ENCODE assay signal across 12 cellular contexts in the genomic region with DNA sequence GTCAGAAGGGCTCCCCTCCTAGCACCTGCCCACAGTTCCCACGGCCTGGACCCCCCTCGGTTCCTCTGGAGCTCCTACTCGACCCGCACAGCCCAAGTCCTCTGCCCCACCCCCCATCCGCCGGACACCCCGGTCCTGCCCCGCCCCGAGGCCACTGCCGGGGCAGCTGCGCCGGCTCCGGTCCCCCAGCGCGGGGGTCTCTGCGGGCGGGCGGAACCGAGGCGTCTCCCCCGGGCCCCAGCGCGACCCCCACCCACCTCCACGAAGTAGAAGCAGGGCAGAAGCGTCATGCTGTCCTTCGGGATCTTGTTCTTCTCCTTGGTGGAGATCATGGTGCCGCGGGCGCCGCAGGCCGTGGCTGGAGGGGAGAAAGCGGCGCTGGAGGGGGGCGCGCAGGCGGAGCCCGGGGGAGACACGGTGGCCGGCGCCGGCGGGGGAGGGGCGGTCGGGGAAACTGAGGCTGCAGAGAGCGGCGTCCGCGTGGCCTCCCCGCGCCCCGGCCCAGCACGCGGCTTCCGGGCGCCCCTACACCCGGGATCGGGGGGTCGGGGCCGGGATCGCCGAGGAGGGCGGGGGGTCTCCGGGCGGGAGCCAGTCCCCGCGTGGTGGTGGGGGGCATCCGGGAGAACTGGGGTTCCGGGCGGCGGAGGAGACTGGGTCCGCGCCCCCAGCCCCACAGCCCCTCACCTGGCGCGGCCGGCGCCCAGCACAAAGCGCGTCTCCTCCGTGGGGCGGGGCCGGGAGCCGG. TPM values are rescaled to one million over a fixed set of nuclear protein-coding genes. Genes with fewer than 3 reads are reported as not detected.
DNase-seq lines count a peak whose midpoint lies in the region; ATAC-seq and TF ChIP-seq lines count a peak whose summit lies in the region.
"Had no signal": no experiment of that assay in that cellular context is flagged by ENCODE, and none has a peak within 500 bp of the region (broad histone marks: within the 10 kb centered on the region; RNA-seq: fewer than 3 reads in every experiment).

PLPPR3 (minus strand) TSS at position 728 of the 748 bp plus-strand sequence; CDS start at position 332, 396 bp downstream.

- H3K4me1 Mint-ChIP-seq in brain, result peaks cover 30% of the 10 kb centered on the region
- H3K4me1 Mint-ChIP-seq: activated CD4-positive, alpha-beta T cell treated with anti-CD3 and anti-CD28 coated beads, Interleukin-2, amount 10 ng/mL, durations not matched to agents 7 days and 5 days had no signal

- no peaks in the 10 kb centered on the region for H3K9me3 ChIP-seq in left lung
- H3K9me3 ChIP-seq in suprapubic skin, result no peaks in the 10 kb centered on the region

- H3K27me3 Mint-ChIP-seq in brain, result peaks cover 11% of the 10 kb centered on the region

- DNase-seq in NCI-H1417 (lab: John Stamatoyannopoulos, UW) (peak in 2 of 3 experiments; percentile 55 to 57), NCI-H1417 treated with DMSO at 0.1 percent for 48 hours (lab: John Stamatoyannopoulos, UW) (no peak), left lung (peak in 1 of 2 donors; percentile 74), suprapubic skin (ENCODE audit: low spot score in 2 of 2) (no peak)
- DNase-seq: activated CD4-positive, alpha-beta T cell treated with anti-CD3 and anti-CD28 coated beads, Interleukin-2, amount 10 ng/mL, durations not matched to agents 7 days and 5 days; kidney glomerular epithelial cell; NCI-H774; stimulated activated CD4-positive, alpha-beta T cell treated with anti-CD3 and anti-CD28 coated beads, Interleukin-1b, Interleukin-23, amount 100 ng/mL, for 48 hours had no signal

- TF ChIP-seq POLR2A in suprapubic skin (IDR thresholded peaks at IDR 0.05), result no peak

- TF ChIP-seq EP300 in suprapubic skin (IDR thresholded peaks at IDR 0.05), result no peak

- peaks cover 25% of the 10 kb centered on the region for H3K36me3 Mint-ChIP-seq in brain

- 5% methylated on average over 18 of the region's 82 CpGs for WGBS in suprapubic skin

- peak; percentile 9 for ATAC-seq in left lung
- ATAC-seq in GM21825 (IDR thresholded peaks at IDR 0.05; ENCODE audit: unreplicated experiment), result no peak
- ATAC-seq in GM21576 (IDR thresholded peaks at IDR 0.05; ENCODE audit: unreplicated experiment), result no peak
- ATAC-seq in GM19455 (IDR thresholded peaks at IDR 0.05; ENCODE audit: unreplicated experiment), result no peak

- peak within 1 kb of the TSS; percentile 79 to 84 (median 81) for H3K4me3 Mint-ChIP-seq in brain
- H3K4me3 Mint-ChIP-seq: activated CD4-positive, alpha-beta T cell treated with anti-CD3 and anti-CD28 coated beads, Interleukin-2, amount 10 ng/mL, durations not matched to agents 7 days and 5 days had no signal

- H3K27me3 ChIP-seq in left lung, result peaks cover 18 to 36% of the 10 kb centered on the region in 2 donors
- H3K27me3 ChIP-seq in suprapubic skin, result peaks cover 29% of the 10 kb centered on the region

- peaks cover 0 to 5% (median 0%) of the 10 kb centered on the region in 5 experiments for H3K9me3 Mint-ChIP-seq in brain

- H3K4me3 ChIP-seq in left lung (peak within 1 kb of the TSS; percentile 13 to 35), suprapubic skin (peak within 1 kb of the TSS; percentile 47)

- H3K4me1 ChIP-seq in left lung, result peaks cover 3 to 53% of the 10 kb centered on the region in 2 donors
- H3K4me1 ChIP-seq in suprapubic skin, result peaks cover 15% of the 10 kb centered on the region

- peak within 1 kb of the TSS in 4 of 5 experiments; percentile 66 to 89 (median 85) for H3K27ac Mint-ChIP-seq in brain
- H3K27ac Mint-ChIP-seq: activated CD4-positive, alpha-beta T cell treated with anti-CD3 and anti-CD28 coated beads, Interleukin-2, amount 10 ng/mL, durations not matched to agents 7 days and 5 days had no signal

- intact Hi-C loops in left lung (cut with DNase I), result no loop called here

- H3K36me3 ChIP-seq in left lung (no peaks in the 10 kb centered on the region), suprapubic skin (no peaks in the 10 kb centered on the region)

- TF ChIP-seq CTCF in brain (conservative IDR thresholded peaks at IDR 0.05) (no peak), left lung (IDR thresholded peaks at IDR 0.05) (no peak), suprapubic skin (IDR thresholded peaks at IDR 0.05) (no peak)

- H3K27ac ChIP-seq in left lung (no peak within 1 kb of the TSS), suprapubic skin (no peak within 1 kb of the TSS)

RNA-seq across cellular contexts. Expression of gene PLPPR3, which starts in this region (rescaled TPM):
- polyA plus RNA-seq in brain (ENCODE audit: insufficient read depth, low read depth, low replicate concordance), result 86.2 TPM
- total RNA-seq in left lung (1 to 10 TPM; 1.6 to 1.9 TPM), suprapubic skin (not detected)
- total RNA-seq: activated CD4-positive, alpha-beta T cell treated with anti-CD3 and anti-CD28 coated beads, Interleukin-2, amount 10 ng/mL, durations not matched to agents 7 days and 5 days had no signal

Comparison
In these comparisons a context has a peak if more than half of its experiments do, and no peak if none do; other contexts are left out.
1. DNase-seq: peak in NCI-H1417 (2 of 3); none in NCI-H1417 treated with DMSO at 0.1 percent for 48 hours (single experiment) and suprapubic skin (0 of 2).